Comparison of ENCODE assay signal across 7 cellular contexts in genomic region chr7:8320174-8320573, GRCh38. TPM values are rescaled to one million over a fixed set of nuclear protein-coding genes. Genes with fewer than 3 reads are reported as not detected.
"Had no signal": no experiment of that assay in that cellular context is flagged by ENCODE, and none has a peak within 500 bp of the region (broad histone marks: within the 10 kb centered on the region; RNA-seq: fewer than 3 reads in every experiment).

No MANE protein-coding gene starts in this region.

- ATAC-seq: HepG2 had no signal

- H3K4me1 Mint-ChIP-seq: IgD-negative memory B cell had no signal

- H3K27ac ChIP-seq: HL-60 had no signal

- H3K27ac Mint-ChIP-seq: IgD-negative memory B cell had no signal

- FAIRE-seq: HepG2, HTR-8/SVneo had no signal

- DNase-seq: IMR-90, KBM-7, KG1 had no signal

- H3K4me3 Mint-ChIP-seq: IgD-negative memory B cell had no signal

RNA-seq across cellular contexts. Expression of gene ICA1, which starts 58.2 kb away (rescaled TPM):
- total RNA-seq: IMR-90 had no signal
- polyA plus RNA-seq: HepG2, IMR-90 had no signal
